Comparison of ENCODE assay signal across 20 cellular contexts in genomic region chr3:88984266-88984665, GRCh38.
"Had no signal": no experiment of that assay in that cellular context is flagged by ENCODE, and none has a peak within 500 bp of the region (broad histone marks: within the 10 kb centered on the region; RNA-seq: fewer than 3 reads in every experiment).

No MANE protein-coding gene starts in this region.

- DNase-seq: activated CD4-positive, alpha-beta memory T cell treated with anti-CD3 and anti-CD28 coated beads, Interleukin-2, amount 10 ng/mL, durations not matched to agents 7 days and 5 days; activated CD4-positive, alpha-beta T cell treated with anti-CD3 and anti-CD28 coated beads, Interleukin-2, amount 50 U/mL, for 1 hour; activated CD4-positive, CD25-positive, alpha-beta regulatory T cell; activated gamma-delta T cell; activated naive CD4-positive, alpha-beta T cell treated with anti-CD3 and anti-CD28 coated beads for 36 hours; activated T-cell treated with anti-CD3 and anti-CD28 coated beads for 4 hours; activated T-cell treated with anti-CD3 and anti-CD28 coated beads, Interleukin-2, amount 50 U/mL, for 48 hours; amygdala; NCI-H1092; NCI-H1417; NCI-H1694; NCI-H2029; NCI-H2107; NCI-H2171 treated with DMSO at 0.1 percent for 48 hours; PC-3; SIG-M5; T-helper 17 cell; T1000 had no signal

- FAIRE-seq: RCC 7860, TTC549 had no signal
